Comparison of ENCODE assay signal across 8 cellular contexts in genomic region chr11:64250406-64250874, GRCh38. TPM values are rescaled to one million over a fixed set of nuclear protein-coding genes. Genes with fewer than 3 reads are reported as not detected.
A peak's percentile ranks its signal among the peaks of the same experiment; 100 is the strongest.
DNase-seq lines count a peak whose midpoint lies in the region; TF ChIP-seq lines count a peak whose summit lies in the region.

No MANE protein-coding gene starts in this region.

- H4K91ac ChIP-seq in trophoblast cell (ENCODE audit: low read depth, low read length), result no peak overlapping the region

- H3K27me3 ChIP-seq in DOHH2 (ENCODE audit: control insufficient read depth, low read length) (no peaks in the 10 kb centered on the region), PC-9 (ENCODE audit: insufficient read depth, low read depth) (no peaks in the 10 kb centered on the region), endodermal cell (ENCODE audit: control insufficient read depth, insufficient read depth, low read length, poor library complexity, severe bottlenecking) (no peaks in the 10 kb centered on the region), trophoblast cell (ENCODE audit: insufficient read depth, low read length) (no peaks in the 10 kb centered on the region), transverse colon (no peaks in the 10 kb centered on the region)

- peaks cover 29% of the 10 kb centered on the region for H3K4me1 Mint-ChIP-seq in endodermal cell

- H3K4ac ChIP-seq in trophoblast cell (ENCODE audit: low read depth, low read length), result no peak overlapping the region

- H3K14ac ChIP-seq in trophoblast cell (ENCODE audit: low read length), result no peak overlapping the region

- H3K79me1 ChIP-seq in trophoblast cell (ENCODE audit: low read length), result peaks cover 32% of the 10 kb centered on the region

- H3K79me2 ChIP-seq in DOHH2 (ENCODE audit: control insufficient read depth, low read length), result peaks cover 25% of the 10 kb centered on the region
- H3K79me2 ChIP-seq in PC-9 (ENCODE audit: low read depth), result peaks cover 23% of the 10 kb centered on the region
- peaks cover 21% of the 10 kb centered on the region for H3K79me2 ChIP-seq in trophoblast cell (ENCODE audit: control insufficient read depth, insufficient read depth, low read length, poor library complexity)

- H3K9me3 ChIP-seq in DOHH2 (ENCODE audit: control insufficient read depth, insufficient read depth, low read length) (no peaks in the 10 kb centered on the region), PC-9 (ENCODE audit: insufficient read depth, low read depth) (no peaks in the 10 kb centered on the region), endodermal cell (ENCODE audit: control insufficient read depth, low read length) (no peaks in the 10 kb centered on the region), trophoblast cell (ENCODE audit: insufficient read depth, low read depth, low read length) (peaks cover 4% of the 10 kb centered on the region), transverse colon (no peaks in the 10 kb centered on the region)

- H3K9me2 ChIP-seq in DOHH2 (replicated peaks; ENCODE audit: control insufficient read depth, low read length) (no peaks in the 10 kb centered on the region), PC-9 (ENCODE audit: insufficient read depth) (no peaks in the 10 kb centered on the region)

- H3K4me3 ChIP-seq in DOHH2 (ENCODE audit: low read length), result peak overlapping the region; percentile 95
- peak overlapping the region; percentile 86; the same call in 1 of the 2 replicates for H3K4me3 ChIP-seq in PC-9
- peak overlapping the region; percentile 73 for H3K4me3 ChIP-seq in endodermal cell (ENCODE audit: low read length)
- H3K4me3 ChIP-seq in trophoblast cell (ENCODE audit: low read depth, low read length), result no peak overlapping the region
- peak overlapping the region in 2 of 4 donors; percentile 65 to 86 for H3K4me3 ChIP-seq in transverse colon

- H3F3A ChIP-seq in DOHH2 (ENCODE audit: control insufficient read depth, insufficient read depth), result peaks cover 16% of the 10 kb centered on the region
- peaks cover 53% of the 10 kb centered on the region for H3F3A ChIP-seq in PC-9 (ENCODE audit: insufficient read depth, low read depth)

- CTCF ChIA-PET in PC-9 (lab: Charles Lee), result interaction anchor here (0.6 to 0.7 kb wide), 2 partner anchors 53 to 431 kb away, joined by 3 read pairs; no protein-coding TSS in a partner anchor

- no peak overlapping the region for H2BK120ac ChIP-seq in trophoblast cell (ENCODE audit: insufficient read depth, low read length, poor library complexity)

- no peak overlapping the region for H3K18ac ChIP-seq in trophoblast cell (ENCODE audit: low read length)

- TF ChIP-seq POLR2A in transverse colon (IDR thresholded peaks at IDR 0.05), result no peak

- H2AFZ ChIP-seq in PC-9, result no peak overlapping the region; the same call in 1 of the 2 replicates
- H2AFZ ChIP-seq in trophoblast cell (ENCODE audit: insufficient read depth, low read length, poor library complexity), result no peak overlapping the region

- H2AK5ac ChIP-seq in trophoblast cell (ENCODE audit: low read length), result no peak overlapping the region

- H2BK5ac ChIP-seq in trophoblast cell (ENCODE audit: low read depth, low read length, poor library complexity), result no peak overlapping the region

- peaks cover 16% of the 10 kb centered on the region for H3K36me3 ChIP-seq in DOHH2 (ENCODE audit: control insufficient read depth, low read length)
- H3K36me3 ChIP-seq in PC-9 (ENCODE audit: low read depth), result no peaks in the 10 kb centered on the region
- peaks cover 20% of the 10 kb centered on the region for H3K36me3 ChIP-seq in endodermal cell (ENCODE audit: control insufficient read depth, insufficient read depth, low read length)
- H3K36me3 ChIP-seq in trophoblast cell (ENCODE audit: control insufficient read depth in 1 of 2, insufficient read depth in 2 of 2, low read length in 2 of 2), result peaks cover 11 to 18% of the 10 kb centered on the region in 2 experiments
- peaks cover 0 to 9% (median 0%) of the 10 kb centered on the region in 4 donors for H3K36me3 ChIP-seq in transverse colon

- peak overlapping the region; percentile 86 for H3K4me3 Mint-ChIP-seq in endodermal cell

- POLR2A ChIA-PET in PC-9 (lab: Charles Lee; ENCODE audit: unreplicated experiment), result no interaction called here

- BruUV-seq in PC-9 (replicated peaks; lab: Mats Ljungman, UMichigan), result no TSS peak

- H3K27ac ChIP-seq in DOHH2 (ENCODE audit: low read depth, low read length) (no peak overlapping the region), PC-9 (no peak overlapping the region), endodermal cell (ENCODE audit: low read depth, low read length) (no peak overlapping the region), trophoblast cell (ENCODE audit: low read depth, low read length) (no peak overlapping the region), transverse colon (peak overlapping the region in 1 of 4 donors; percentile 91)

- no peaks in the 10 kb centered on the region for H3K9me3 Mint-ChIP-seq in endodermal cell

- H3K4me2 ChIP-seq in DOHH2 (ENCODE audit: low read length) (peak overlapping the region; percentile 92), PC-9 (peak overlapping the region; percentile 99), trophoblast cell (ENCODE audit: low read length) (peak overlapping the region; percentile 88)

- WGBS in endodermal cell (ENCODE audit: insufficient coverage in 1 of 2, insufficient read length in 1 of 2), 2 experiments, result 4 to 31% methylated on average over 3 to 7 of the region's 7 CpGs
- WGBS in trophoblast cell (ENCODE audit: extremely low coverage, insufficient coverage, insufficient read length), result no CpG with 5 or more reads among the region's 7 CpGs
- WGBS in transverse colon (ENCODE audit: low coverage in 1 of 2), 2 donors, result 45% methylated on average over 7 of the region's 7 CpGs; no CpG with 5 or more reads in 1 of the 2 donors

- no peak overlapping the region for H2BK12ac ChIP-seq in trophoblast cell (ENCODE audit: low read length)

- no peak for TF ChIP-seq EP300 in transverse colon (IDR thresholded peaks at IDR 0.05; ENCODE audit: low read depth)

- no peak for TF ChIP-seq CTCF in DOHH2 (IDR thresholded peaks at IDR 0.05; ENCODE audit: low read depth, low read length, poor library complexity, severe bottlenecking)
- no peak for TF ChIP-seq CTCF in PC-9 (conservative IDR thresholded peaks at IDR 0.05)
- TF ChIP-seq CTCF in endodermal cell (conservative IDR thresholded peaks at IDR 0.05), result no peak
- no peak for TF ChIP-seq CTCF in transverse colon (IDR thresholded peaks at IDR 0.05)

- peak overlapping the region; percentile 74 for H3K27ac Mint-ChIP-seq in endodermal cell

- peaks cover 45% of the 10 kb centered on the region for H3K4me1 ChIP-seq in DOHH2 (ENCODE audit: control insufficient read depth, low read length)
- peaks cover 6% of the 10 kb centered on the region for H3K4me1 ChIP-seq in PC-9 (replicated peaks; ENCODE audit: insufficient read depth)
- peaks cover 11% of the 10 kb centered on the region for H3K4me1 ChIP-seq in endodermal cell (ENCODE audit: control insufficient read depth, insufficient read depth, low read length)
- peaks cover 9 to 19% of the 10 kb centered on the region in 2 experiments for H3K4me1 ChIP-seq in trophoblast cell (ENCODE audit: control insufficient read depth in 1 of 2, insufficient read depth in 2 of 2, low read length in 2 of 2)
- peaks cover 15 to 48% (median 36%) of the 10 kb centered on the region in 4 donors for H3K4me1 ChIP-seq in transverse colon

- in situ Hi-C loops in transverse colon (cut with MboI; ENCODE audit: low pct_ligation_motif_present in 1 of 4, low pct_unique_long_range_greater_than_20kb in 1 of 4, low sequenced_read_pairs in 3 of 4), result no loop called here

- DNase-seq in PC-9, result no peak
- no peak for DNase-seq in endodermal cell
- no peak for DNase-seq in trophoblast cell
- DNase-seq in NCI-H2029 (lab: John Stamatoyannopoulos, UW), result no peak
- DNase-seq in transverse colon, result no peak
- no peak for DNase-seq in SIG-M5 treated with dmso at 0.1 percent for 504 hours (lab: John Stamatoyannopoulos, UW; ENCODE audit: unreplicated experiment)
- no peak for DNase-seq in NCI-H1105 treated with DMSO at 0.1 percent for 48 hours (lab: John Stamatoyannopoulos, UW)

- H4K20me1 ChIP-seq in DOHH2 (ENCODE audit: control insufficient read depth, insufficient read depth, low read depth, low read length) (peaks cover 5% of the 10 kb centered on the region; the same call in 1 of the 2 replicates), PC-9 (ENCODE audit: insufficient read depth) (peaks cover 9% of the 10 kb centered on the region; the same call in 1 of the 2 replicates)

- H3K9ac ChIP-seq in endodermal cell (ENCODE audit: extremely low read depth, low read length, poor library complexity, severe bottlenecking) (no peak overlapping the region), trophoblast cell (ENCODE audit: low read length) (no peak overlapping the region)

- H3K27me3 Mint-ChIP-seq in endodermal cell (ENCODE audit: insufficient read depth), result no peaks in the 10 kb centered on the region

- intact Hi-C loops in PC-9 (cut with micrococcal nuclease; ENCODE audit: unreplicated experiment), result no loop called here
- intact Hi-C loops in transverse colon (cut with DNase I; ENCODE audit: low total_unique reads), result loop anchor here (5.0 kb wide), 1 partner anchor 52 kb away; the partner anchor contains the start of gene CATSPERZ

- H4K8ac ChIP-seq in trophoblast cell (ENCODE audit: low read depth, low read length), result no peak overlapping the region

- H4K12ac ChIP-seq in trophoblast cell (ENCODE audit: low read depth, low read length), result no peak overlapping the region

- peaks cover 8% of the 10 kb centered on the region for H3K36me3 Mint-ChIP-seq in endodermal cell (ENCODE audit: low read depth)

- no peak overlapping the region for H3K23ac ChIP-seq in trophoblast cell (ENCODE audit: low read length)

RNA-seq across cellular contexts. Expression of gene PLCB3, which starts 0.9 kb away (rescaled TPM):
- total RNA-seq in PC-9 (2021) (73.2 and 79.6 TPM in 2 replicates), endodermal cell (10 to 100 TPM; 75.0 to 83.2 TPM), transverse colon (100 to 1,000 TPM in 2 of 4 donors, 10 to 100 TPM in 2; 64.5 to 115 (median 91.2) TPM)
- 31.0 TPM for polyA plus RNA-seq in endodermal cell (2013, experiment 1 of 2)
- polyA plus RNA-seq in endodermal cell (2013, experiment 2 of 2), result 28.3 TPM
- polyA plus RNA-seq in trophoblast cell (2013), result 26.2 and 26.8 TPM in 2 replicates

RNA-seq across cellular contexts. Expression of gene PPP1R14B, which starts 3.7 kb away (rescaled TPM):
- total RNA-seq in PC-9 (2021), result 385 and 435 TPM in 2 replicates
- 100 to 1,000 TPM; 228 to 265 TPM for total RNA-seq in endodermal cell
- polyA plus RNA-seq in endodermal cell (2013, experiment 1 of 2), result 236 TPM
- polyA plus RNA-seq in endodermal cell (2013, experiment 2 of 2), result 235 TPM
- polyA plus RNA-seq in trophoblast cell (2013), result 390 and 396 TPM in 2 replicates
- 10 to 100 TPM; 62.8 to 80.4 (median 73.2) TPM for total RNA-seq in transverse colon

RNA-seq across cellular contexts. Expression of gene FKBP2, which starts 9.5 kb away (rescaled TPM):
- total RNA-seq in PC-9 (2021) (84.2 and 93.2 TPM in 2 replicates), endodermal cell (10 to 100 TPM; 44.6 to 53.7 TPM), transverse colon (100 to 1,000 TPM in 2 of 4 donors, 10 to 100 TPM in 2; 63.6 to 203 (median 102) TPM)
- polyA plus RNA-seq in endodermal cell (2013, experiment 1 of 2), result 64.6 TPM
- polyA plus RNA-seq in endodermal cell (2013, experiment 2 of 2), result 54.0 TPM
- 78.2 and 80.2 TPM in 2 replicates for polyA plus RNA-seq in trophoblast cell (2013)

RNA-seq across cellular contexts. Expression of gene VEGFB, which starts 16.1 kb away (rescaled TPM):
- total RNA-seq in PC-9 (2021) (110 and 129 TPM in 2 replicates), endodermal cell (10 to 100 TPM; 58.9 to 78.4 TPM), transverse colon (10 to 100 TPM; 34.0 to 84.9 (median 36.8) TPM)
- 54.9 TPM for polyA plus RNA-seq in endodermal cell (2013, experiment 1 of 2)
- polyA plus RNA-seq in endodermal cell (2013, experiment 2 of 2), result 58.4 TPM
- polyA plus RNA-seq in trophoblast cell (2013), result 76.2 and 77.7 TPM in 2 replicates

RNA-seq across cellular contexts. Expression of gene DNAJC4, which starts 20.1 kb away (rescaled TPM):
- 55.0 and 57.1 TPM in 2 replicates for total RNA-seq in PC-9 (2021)
- 10 to 100 TPM; 20.3 to 22.9 TPM for total RNA-seq in endodermal cell
- polyA plus RNA-seq in endodermal cell (2013, experiment 1 of 2), result 47.3 TPM
- 47.4 TPM for polyA plus RNA-seq in endodermal cell (2013, experiment 2 of 2)
- polyA plus RNA-seq in trophoblast cell (2013), result 32.7 and 35.1 TPM in 2 replicates
- total RNA-seq in transverse colon, result 100 to 1,000 TPM in 1 of 4 donors, 10 to 100 TPM in 3; 52.6 to 214 (median 76.0) TPM
